28 cellular contexts compared by ENCODE assay signal in genomic region chr3:129868912-129869311, GRCh38.
"Had no signal": no experiment of that assay in that cellular context is flagged by ENCODE, and none has a peak within 500 bp of the region (broad histone marks: within the 10 kb centered on the region; RNA-seq: fewer than 3 reads in every experiment).

No MANE protein-coding gene starts in this region.

- H3K4me3 Mint-ChIP-seq: activated CD4-positive, alpha-beta memory T cell treated with anti-CD3 and anti-CD28 coated beads, Interleukin-2, amount 10 ng/mL, durations not matched to agents 7 days and 5 days; activated CD4-positive, alpha-beta T cell treated with anti-CD3 and anti-CD28 coated beads, Interleukin-2, amount 10 ng/mL, durations not matched to agents 7 days and 5 days; activated naive CD8-positive, alpha-beta T cell; activated T-cell treated with anti-CD3 and anti-CD28 coated beads, Interleukin-2, amount 50 U/mL, for 24 hours; activated T-cell treated with anti-CD3 and anti-CD28 coated beads, Interleukin-2, amount 50 U/mL, for 72 hours; central memory CD8-positive, alpha-beta T cell; dendritic cell treated with granulocyte-macrophage colony-stimulating factor and Interleukin-4, amounts not matched to agents 40 ng/mL and 50 ng/mL, for 4 days; endodermal cell; T-helper 17 cell; T-helper 2 cell treated with Interferon-gamma antibody and Interleukin-4, amounts not matched to agents 5 μg/mL and 100 μg/mL, for 36 hours had no signal

- H3K9me3 Mint-ChIP-seq: activated CD4-positive, alpha-beta memory T cell treated with anti-CD3 and anti-CD28 coated beads, Interleukin-2, amount 10 ng/mL, durations not matched to agents 7 days and 5 days; activated CD4-positive, alpha-beta T cell treated with anti-CD3 and anti-CD28 coated beads, Interleukin-2, amount 10 ng/mL, durations not matched to agents 7 days and 5 days; activated T-cell treated with anti-CD3 and anti-CD28 coated beads, Interleukin-2, amount 50 U/mL, for 24 hours; activated T-cell treated with anti-CD3 and anti-CD28 coated beads, Interleukin-2, amount 50 U/mL, for 72 hours; central memory CD8-positive, alpha-beta T cell; dendritic cell treated with granulocyte-macrophage colony-stimulating factor and Interleukin-4, amounts not matched to agents 40 ng/mL and 50 ng/mL, for 4 days; endodermal cell; T-helper 2 cell treated with Interferon-gamma antibody and Interleukin-4, amounts not matched to agents 5 μg/mL and 100 μg/mL, for 36 hours had no signal

- H3K4me3 ChIP-seq: coronary artery, dorsolateral prefrontal cortex had no signal

- ATAC-seq: activated T-cell treated with anti-CD3 and anti-CD28 coated beads, Interleukin-2, amount 50 U/mL, for 72 hours; esophagus mucosa; T-helper 17 cell had no signal

- H3K27me3 Mint-ChIP-seq: activated CD4-positive, alpha-beta memory T cell treated with anti-CD3 and anti-CD28 coated beads, Interleukin-2, amount 10 ng/mL, durations not matched to agents 7 days and 5 days; activated CD4-positive, alpha-beta T cell treated with anti-CD3 and anti-CD28 coated beads, Interleukin-2, amount 10 ng/mL, durations not matched to agents 7 days and 5 days; activated naive CD8-positive, alpha-beta T cell; activated T-cell treated with anti-CD3 and anti-CD28 coated beads, Interleukin-2, amount 50 U/mL, for 24 hours; central memory CD8-positive, alpha-beta T cell; dendritic cell treated with granulocyte-macrophage colony-stimulating factor and Interleukin-4, amounts not matched to agents 40 ng/mL and 50 ng/mL, for 4 days; T-helper 17 cell had no signal

- H3K27ac ChIP-seq: brain microvascular endothelial cell, coronary artery had no signal

- H3K36me3 ChIP-seq: brain microvascular endothelial cell had no signal

- H3K4me1 Mint-ChIP-seq: activated CD4-positive, alpha-beta memory T cell treated with anti-CD3 and anti-CD28 coated beads, Interleukin-2, amount 10 ng/mL, durations not matched to agents 7 days and 5 days; activated CD4-positive, alpha-beta T cell treated with anti-CD3 and anti-CD28 coated beads, Interleukin-2, amount 10 ng/mL, durations not matched to agents 7 days and 5 days had no signal

- DNase-seq: activated CD4-positive, alpha-beta memory T cell treated with anti-CD3 and anti-CD28 coated beads, Interleukin-2, amount 10 ng/mL, durations not matched to agents 7 days and 5 days; activated CD4-positive, alpha-beta T cell treated with anti-CD3 and anti-CD28 coated beads for 1 hour; activated CD4-positive, alpha-beta T cell treated with anti-CD3 and anti-CD28 coated beads for 4 hours; activated CD4-positive, alpha-beta T cell treated with anti-CD3 and anti-CD28 coated beads, Interleukin-2, amount 10 ng/mL, durations not matched to agents 7 days and 5 days; activated CD4-positive, alpha-beta T cell treated with anti-CD3 and anti-CD28 coated beads, Interleukin-2, amount 50 U/mL, for 4 hours; activated CD8-positive, alpha-beta memory T cell treated with anti-CD3 and anti-CD28 coated beads, Interleukin-2, amount 50 U/mL, for 48 hours; activated gamma-delta T cell; activated naive CD4-positive, alpha-beta T cell treated with anti-CD3 and anti-CD28 coated beads, Interleukin-2, amount 50 U/mL, for 16 hours; activated naive CD4-positive, alpha-beta T cell treated with Interleukin-2 at 50 U/mL for 16 hours; activated T-cell treated with anti-CD3 and anti-CD28 coated beads for 4 hours; activated T-cell treated with anti-CD3 and anti-CD28 coated beads, Interleukin-2, amount 50 U/mL, for 24 hours; activated T-cell treated with anti-CD3 and anti-CD28 coated beads, Interleukin-2, amount 50 U/mL, for 72 hours; amniotic stem cell; anterior cingulate cortex; brain microvascular endothelial cell; dorsolateral prefrontal cortex; effector memory CD4-positive, alpha-beta T cell; endodermal cell; foreskin fibroblast; head of caudate nucleus; T-helper 1 cell; T-helper 17 cell had no signal

- H3K27me3 ChIP-seq: brain microvascular endothelial cell, dorsolateral prefrontal cortex had no signal

- H3K27ac Mint-ChIP-seq: activated CD4-positive, alpha-beta memory T cell treated with anti-CD3 and anti-CD28 coated beads, Interleukin-2, amount 10 ng/mL, durations not matched to agents 7 days and 5 days; activated CD4-positive, alpha-beta T cell treated with anti-CD3 and anti-CD28 coated beads, Interleukin-2, amount 10 ng/mL, durations not matched to agents 7 days and 5 days; activated naive CD8-positive, alpha-beta T cell; activated T-cell treated with anti-CD3 and anti-CD28 coated beads, Interleukin-2, amount 50 U/mL, for 24 hours; activated T-cell treated with anti-CD3 and anti-CD28 coated beads, Interleukin-2, amount 50 U/mL, for 72 hours; dendritic cell treated with granulocyte-macrophage colony-stimulating factor and Interleukin-4, amounts not matched to agents 40 ng/mL and 50 ng/mL, for 4 days; endodermal cell; T-helper 17 cell; T-helper 2 cell treated with Interferon-gamma antibody and Interleukin-4, amounts not matched to agents 5 μg/mL and 100 μg/mL, for 36 hours had no signal
